20 cellular contexts compared by ENCODE assay signal in the genomic region with DNA sequence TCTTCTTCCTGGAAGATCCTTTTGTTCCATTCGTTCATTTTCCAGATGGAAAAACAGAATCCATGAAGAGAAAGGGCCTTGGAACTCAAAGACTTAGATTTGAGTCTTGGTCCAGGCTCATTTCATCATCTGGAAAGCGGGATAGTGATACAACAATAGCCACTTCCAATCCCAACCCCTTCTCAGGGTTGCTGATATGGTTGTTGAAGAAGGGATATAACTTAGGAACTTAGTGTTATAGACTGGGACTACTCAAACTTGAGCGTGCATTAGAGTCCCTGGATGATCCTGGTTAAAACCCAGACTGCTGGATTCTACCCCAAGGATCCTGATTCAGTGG. TPM values are rescaled to one million over a fixed set of nuclear protein-coding genes. Genes with fewer than 3 reads are reported as not detected.
"Had no signal": no experiment of that assay in that cellular context is flagged by ENCODE, and none has a peak within 500 bp of the region (broad histone marks: within the 10 kb centered on the region; RNA-seq: fewer than 3 reads in every experiment).

No MANE protein-coding gene starts in this region.

- H3K9me3 ChIP-seq: body of pancreas, thoracic aorta had no signal

- H3K4me3 Mint-ChIP-seq: activated naive CD4-positive, alpha-beta T cell treated with anti-CD3 and anti-CD28 coated beads, Interleukin-2, amount 50 U/mL, for 24 hours; natural killer cell had no signal

- ATAC-seq: body of pancreas, esophagus mucosa had no signal

- H3K9me3 Mint-ChIP-seq: activated naive CD4-positive, alpha-beta T cell treated with anti-CD3 and anti-CD28 coated beads, Interleukin-2, amount 50 U/mL, for 24 hours; natural killer cell had no signal

- H3K27ac ChIP-seq: body of pancreas, thoracic aorta, WERI-Rb-1 had no signal

- H3K36me3 ChIP-seq: thoracic aorta, WERI-Rb-1 had no signal

- DNase-seq: activated CD4-positive, alpha-beta T cell treated with anti-CD3 and anti-CD28 coated beads for 1 hour; activated gamma-delta T cell treated with Interleukin-2 at 50 U/mL for 16 hours; effector CD4-positive, alpha-beta T cell; hippocampal formation; occipital lobe; stimulated activated naive CD4-positive, alpha-beta T cell; WERI-Rb-1 had no signal

- H3K27ac Mint-ChIP-seq: activated naive CD4-positive, alpha-beta T cell treated with anti-CD3 and anti-CD28 coated beads, Interleukin-2, amount 50 U/mL, for 24 hours; natural killer cell had no signal

- H3K36me3 Mint-ChIP-seq: natural killer cell had no signal

- H3K4me3 ChIP-seq: body of pancreas, thoracic aorta had no signal

- H3K4me1 ChIP-seq: body of pancreas had no signal

- FAIRE-seq: frontal cortex, islet of Langerhans had no signal

- H3K27me3 ChIP-seq: body of pancreas had no signal

RNA-seq across cellular contexts. Expression of a gene that starts 1.3 kb away (rescaled TPM):
- total RNA-seq: body of pancreas; chondrocyte; esophagus mucosa; liver; natural killer cell; posterior vena cava; renal cortical epithelial cell; T-helper 2 cell treated with Interferon-gamma antibody and Interleukin-4, amounts not matched to agents 100 ng/mL and 5 ng/mL, for 36 hours; thoracic aorta; ureter had no signal
- polyA plus RNA-seq: liver had no signal
